Comparison of ENCODE assay signal across 1 cellular context in genomic region chr1:51750218-51750617, GRCh38.
A peak's percentile ranks its signal among the peaks of the same experiment; 100 is the strongest.
TF ChIP-seq lines count a peak whose summit lies in the region.

No MANE protein-coding gene starts in this region.

TF ChIP-seq in K562, 482 proteins besides CTCF, POLR2A, EP300 and RAD21 (continued from another document and continues in another):
- no peak for TF ChIP-seq ZBTB34 (CRISPR knock-in tag; IDR thresholded peaks at IDR 0.05)
- TF ChIP-seq CREB5 (CRISPR knock-in tag; IDR thresholded peaks at IDR 0.05): no peak
- no peak for TF ChIP-seq PREB (CRISPR knock-in tag; IDR thresholded peaks at IDR 0.05)
- TF ChIP-seq TAF7 (tag; IDR thresholded peaks at IDR 0.05): no peak
- no peak for TF ChIP-seq TFE3 (CRISPR knock-in tag; IDR thresholded peaks at IDR 0.05)
- 0 out of 2 replicates have a peak, but pooled peaks have one; percentile 23 for TF ChIP-seq BACH1 (tag; IDR thresholded peaks at IDR 0.05)
- no peak for TF ChIP-seq PATZ1 (CRISPR knock-in tag; IDR thresholded peaks at IDR 0.05; ENCODE audit: borderline replicate concordance)
- TF ChIP-seq MNT (conservative IDR thresholded peaks at IDR 0.05): peak in 1 of 2 experiments; percentile 38; a peak in 1 of 4 replicates
- TF ChIP-seq UBTF (IDR thresholded peaks at IDR 0.05; ENCODE audit: borderline replicate concordance in 1 of 2, low read depth in 2 of 2, low read length in 2 of 2): no peak
- no peak for TF ChIP-seq KDM5B (IDR thresholded peaks at IDR 0.05; ENCODE audit: insufficient replicate concordance, low read depth, low read length)
- TF ChIP-seq ZNF23 (CRISPR knock-in tag; IDR thresholded peaks at IDR 0.05): no peak
- TF ChIP-seq FOXP1 (CRISPR knock-in tag; IDR thresholded peaks at IDR 0.05): no peak
- TF ChIP-seq ZNF146 (CRISPR knock-in tag; IDR thresholded peaks at IDR 0.05; ENCODE audit: unreplicated experiment): no peak
- TF ChIP-seq ZNF224 (CRISPR knock-in tag; IDR thresholded peaks at IDR 0.05): no peak
- no peak for TF ChIP-seq CHD1 (IDR thresholded peaks at IDR 0.05; ENCODE audit: low read length)
- TF ChIP-seq CBFA2T3 (IDR thresholded peaks at IDR 0.05): no peak; the same call in 1 of the 2 replicates
- peak; percentile 55; the same call in 1 of the 2 replicates for TF ChIP-seq TEAD4 (IDR thresholded peaks at IDR 0.05; ENCODE audit: low read length)
- TF ChIP-seq TEAD4 (CRISPR knock-in tag; IDR thresholded peaks at IDR 0.05; ENCODE audit: borderline replicate concordance): no peak
- no peak for TF ChIP-seq CBX1 (IDR thresholded peaks at IDR 0.05; ENCODE audit: low read depth)
- no peak for TF ChIP-seq RBFOX2 (IDR thresholded peaks at IDR 0.05; ENCODE audit: low read depth, low read length)
- no peak for TF ChIP-seq BRF1 (IDR thresholded peaks at IDR 0.05; ENCODE audit: borderline replicate concordance, extremely low read depth, insufficient read length)
- no peak for TF ChIP-seq ELF2 (CRISPR knock-in tag; IDR thresholded peaks at IDR 0.05)
- TF ChIP-seq ZNF134 (CRISPR knock-in tag; conservative IDR thresholded peaks at IDR 0.05): no peak
- no peak for TF ChIP-seq ZNF75A (CRISPR knock-in tag; IDR thresholded peaks at IDR 0.05)
- TF ChIP-seq RB1 (IDR thresholded peaks at IDR 0.05; ENCODE audit: low read depth): no peak
- TF ChIP-seq PHB (CRISPR knock-in tag; IDR thresholded peaks at IDR 0.05): no peak
- peak; percentile 78; the same call in 1 of the 2 replicates for TF ChIP-seq CHAMP1 (IDR thresholded peaks at IDR 0.05)
- TF ChIP-seq ZNF408 (CRISPR knock-in tag; IDR thresholded peaks at IDR 0.05; ENCODE audit: low read depth): no peak
- TF ChIP-seq XRCC4 (IDR thresholded peaks at IDR 0.05; ENCODE audit: extremely low read depth, insufficient read depth, insufficient read length): no peak
- no peak for TF ChIP-seq ZHX1 (conservative IDR thresholded peaks at IDR 0.05; ENCODE audit: low read length)
- no peak for TF ChIP-seq AFF1 (IDR thresholded peaks at IDR 0.05; ENCODE audit: low read depth in 1 of 2, partially characterized antibody in 2 of 2)
- no peak for TF ChIP-seq MITF (IDR thresholded peaks at IDR 0.05)
